ENCODE assay signal across 22 cellular contexts in the genomic region with DNA sequence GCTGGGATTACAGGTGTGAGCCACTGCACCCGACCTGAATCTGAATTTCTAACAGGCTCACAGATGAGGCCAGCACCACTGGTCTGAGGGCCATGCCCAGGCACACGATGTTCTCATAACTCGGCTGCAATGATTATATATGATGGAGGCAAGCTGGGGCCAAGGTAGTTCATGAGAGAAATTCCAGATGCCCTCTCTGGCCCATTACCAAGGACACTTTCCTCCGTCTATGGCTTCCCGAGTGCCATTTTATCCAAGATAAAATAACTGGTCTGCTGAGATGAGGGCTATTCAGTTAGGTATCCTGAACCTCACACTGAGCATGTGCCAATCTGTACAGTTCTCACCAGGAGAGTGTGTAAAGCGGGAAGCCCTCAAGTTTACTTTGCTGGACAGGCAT. TPM values are rescaled to one million over a fixed set of nuclear protein-coding genes. Genes with fewer than 3 reads are reported as not detected.
"Had no signal": no experiment of that assay in that cellular context is flagged by ENCODE, and none has a peak within 500 bp of the region (broad histone marks: within the 10 kb centered on the region; RNA-seq: fewer than 3 reads in every experiment).

No MANE protein-coding gene starts in this region.

- H3K36me3 ChIP-seq: SJSA1 had no signal

- DNase-seq: Kasumi-1, MM.1S, NCI-H1092 treated with DMSO at 0.1 percent for 48 hours, NCI-H1436, NCI-H187, NCI-H2029, NCI-H2081 treated with DMSO at 0.1 percent for 48 hours, NCI-H2171, NCI-H226, NCI-H446, NCI-H510A, NCI-H524 treated with DMSO at 0.1 percent for 48 hours, NCI-H69, NCI-H774, Right ventricle myocardium superior, RPMI8226, SIG-M5 had no signal

- H3K27ac ChIP-seq: HL-60, KMS-11, SJSA1, SK-N-MC had no signal

- H3K9me3 ChIP-seq: SJSA1 had no signal

- ATAC-seq: K562 had no signal

- H3K4me3 ChIP-seq: K562, SJSA1, SK-N-MC had no signal

- H3K27me3 ChIP-seq: SJSA1 had no signal

RNA-seq across cellular contexts. Expression of a gene that starts 16.5 kb away (rescaled TPM):
- total RNA-seq: Right ventricle myocardium superior, SJSA1 had no signal
